ENCODE assay signal across 13 cellular contexts in the genomic region with DNA sequence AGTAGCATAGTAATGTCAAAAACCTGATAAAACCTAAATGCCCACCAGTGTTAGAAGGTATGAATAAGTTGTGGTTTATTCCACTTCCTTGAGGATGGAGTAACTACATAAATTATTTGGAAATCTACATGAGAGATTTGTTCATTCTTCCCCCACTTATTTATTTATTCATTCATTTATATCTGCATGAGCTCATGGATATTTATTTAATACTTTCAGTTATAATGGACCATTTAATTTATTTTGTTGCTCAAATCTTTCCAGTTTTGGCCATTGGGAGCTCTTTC.
"Had no signal": no experiment of that assay in that cellular context is flagged by ENCODE, and none has a peak within 500 bp of the region (broad histone marks: within the 10 kb centered on the region; RNA-seq: fewer than 3 reads in every experiment).

No MANE protein-coding gene starts in this region.

- H3K27ac ChIP-seq: heart left ventricle, left lung, sigmoid colon, suprapubic skin had no signal

- ATAC-seq: activated naive CD8-positive, alpha-beta T cell treated with anti-CD3 and anti-CD28 coated beads, Interleukin-2, amount 50 U/mL, for 24 hours; left lung; stimulated activated naive CD8-positive, alpha-beta T cell treated with anti-CD3 and anti-CD28 coated beads, Interleukin-15, Interleukin-2, amounts not matched to agents 100 U/mL and 50 U/mL, for 24 hours had no signal

- DNase-seq: activated CD4-positive, alpha-beta T cell treated with anti-CD3 and anti-CD28 coated beads for 48 hours; activated naive CD4-positive, alpha-beta T cell treated with Interleukin-2 at 50 U/mL for 16 hours; activated naive CD8-positive, alpha-beta T cell treated with anti-CD3 and anti-CD28 coated beads, Interleukin-2, amount 50 U/mL, for 24 hours; cortex of kidney; effector memory CD4-positive, alpha-beta T cell; heart left ventricle; left lung; occipital lobe; sigmoid colon; stimulated activated CD4-positive, alpha-beta T cell treated with anti-CD3 and anti-CD28 coated beads, Interleukin-4, amount 100 ng/mL, for 1 hour; stimulated activated CD8-positive, alpha-beta memory T cell treated with anti-CD3 and anti-CD28 coated beads, Interleukin-4, amount 100 ng/mL, for 48 hours; stimulated activated naive CD8-positive, alpha-beta T cell treated with anti-CD3 and anti-CD28 coated beads, Interleukin-15, Interleukin-2, amounts not matched to agents 100 U/mL and 50 U/mL, for 24 hours had no signal

- H3K4me3 ChIP-seq: heart left ventricle, left lung, sigmoid colon, suprapubic skin had no signal

- H3K4me1 ChIP-seq: left lung, sigmoid colon, suprapubic skin had no signal

- H3K27me3 ChIP-seq: heart left ventricle, left lung, sigmoid colon, suprapubic skin had no signal

- H3K36me3 ChIP-seq: heart left ventricle, left lung, sigmoid colon, suprapubic skin had no signal

- H3K9me3 ChIP-seq: left lung, sigmoid colon, suprapubic skin had no signal
